Comparison of ENCODE assay signal across 26 cellular contexts in the genomic region with DNA sequence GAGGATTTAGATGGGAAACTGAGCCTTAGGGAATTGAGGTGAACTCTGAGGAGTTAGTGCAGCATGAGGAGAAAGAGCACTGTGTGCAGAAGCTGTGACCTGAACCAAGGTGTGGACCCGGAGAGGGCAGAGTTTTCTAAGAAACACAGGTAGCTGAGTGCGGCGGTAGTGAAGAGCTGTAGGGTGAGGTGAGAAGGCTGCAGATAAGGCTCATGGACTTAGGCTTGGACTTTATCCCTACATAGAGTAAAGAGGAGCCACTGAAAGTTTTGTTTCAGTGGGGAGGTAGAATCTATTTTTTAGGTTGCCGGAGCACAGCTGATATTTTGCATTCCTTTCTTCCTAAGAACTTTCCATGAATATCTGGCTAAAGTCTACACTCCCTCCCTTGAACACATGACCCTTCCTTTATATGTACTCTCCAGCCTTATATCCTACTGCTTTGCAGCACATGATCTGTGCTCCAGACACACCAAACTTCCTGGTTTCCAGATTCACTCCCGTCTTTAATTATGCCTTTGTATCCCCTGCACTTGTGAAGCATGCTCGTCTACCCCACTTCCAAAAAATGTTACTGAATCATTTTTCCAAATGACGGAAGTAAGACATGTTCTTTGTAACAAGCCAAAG. TPM values are rescaled to one million over a fixed set of nuclear protein-coding genes. Genes with fewer than 3 reads are reported as not detected.
DNase-seq lines count a peak whose midpoint lies in the region; ATAC-seq, FAIRE-seq and TF ChIP-seq lines count a peak whose summit lies in the region.
"Had no signal": no experiment of that assay in that cellular context is flagged by ENCODE, and none has a peak within 500 bp of the region (broad histone marks: within the 10 kb centered on the region; RNA-seq: fewer than 3 reads in every experiment).

No MANE protein-coding gene starts in this region.

- H3K27ac Mint-ChIP-seq in Caco-2 (ENCODE audit: unreplicated experiment) (peak overlapping the region; percentile 33), osteocyte (ENCODE audit: unreplicated experiment) (no peak overlapping the region), HFFc6 (no peak overlapping the region)
- H3K27ac Mint-ChIP-seq: B cell; CD8-positive, alpha-beta T cell; GM23338 had no signal

- H3K36me3 ChIP-seq in Caco-2 (ENCODE audit: control insufficient read depth, insufficient read depth, low read length) (no peaks in the 10 kb centered on the region), colonic mucosa (no peaks in the 10 kb centered on the region), HepG2 (replicated peaks in 1 of 2; ENCODE audit: control insufficient read depth in 1 of 2, insufficient read depth in 2 of 2, low read length in 2 of 2) (no peaks in the 10 kb centered on the region), small intestine (ENCODE audit: control insufficient read depth in 2 of 2, insufficient read depth in 2 of 2, low read length in 2 of 2) (no peaks in the 10 kb centered on the region)

- no peak overlapping the region for H3K9ac ChIP-seq in colonic mucosa (ENCODE audit: low read depth in 2 of 2, low read length in 2 of 2)
- H3K9ac ChIP-seq in HepG2 (ENCODE audit: insufficient read depth, low read depth, low read length) = no peak overlapping the region

- 17% methylated on average over 7 of the region's 7 CpGs for WGBS in HepG2 (ENCODE audit: low lambda C conversion rate)
- 24 to 69% (median 34%) methylated on average over 7 of the region's 7 CpGs for WGBS in small intestine, 3 donors

- H3K27me3 ChIP-seq in Caco-2 (replicated peaks; ENCODE audit: control insufficient read depth, insufficient read depth, low read length) (no peaks in the 10 kb centered on the region), colonic mucosa (no peaks in the 10 kb centered on the region), HepG2 (ENCODE audit: control insufficient read depth in 1 of 2, insufficient read depth in 2 of 2, low read length in 2 of 2) (peaks cover 2% of the 10 kb centered on the region in 2 experiments; a peak in 1 of 5 replicates), small intestine (ENCODE audit: control insufficient read depth in 2 of 2, insufficient read depth in 2 of 2, low read length in 2 of 2) (no peaks in the 10 kb centered on the region)

- H4K20me1 ChIP-seq in HepG2 (ENCODE audit: insufficient read depth, low read length) = no peaks in the 10 kb centered on the region

- H3K4me1 Mint-ChIP-seq in Caco-2 (ENCODE audit: low read depth, unreplicated experiment) = peaks cover 20% of the 10 kb centered on the region
- H3K4me1 Mint-ChIP-seq in osteocyte (ENCODE audit: unreplicated experiment) = no peaks in the 10 kb centered on the region
- H3K4me1 Mint-ChIP-seq in HFFc6 (ENCODE audit: low read depth) = peaks cover 19% of the 10 kb centered on the region
- H3K4me1 Mint-ChIP-seq: B cell had no signal

- no peaks in the 10 kb centered on the region for H3K79me2 ChIP-seq in HepG2 (ENCODE audit: insufficient read depth, low read length)

- CTCF ChIA-PET in Caco-2 (lab: Charles Lee) (no interaction called here), HepG2 (lab: Yijun Ruan, JAX; ENCODE audit: low intra/inter-chr PET ratio, low total read pairs) (no interaction called here)

- H3K27me3 Mint-ChIP-seq in Caco-2 (ENCODE audit: insufficient read depth, unreplicated experiment) = no peaks in the 10 kb centered on the region
- H3K27me3 Mint-ChIP-seq in osteocyte (ENCODE audit: unreplicated experiment) = no peaks in the 10 kb centered on the region
- H3K27me3 Mint-ChIP-seq in HFFc6 (ENCODE audit: insufficient read depth) = no peaks in the 10 kb centered on the region
- H3K27me3 Mint-ChIP-seq: B cell had no signal

- no TSS peak for BruUV-seq in Caco-2 (replicated peaks; lab: Mats Ljungman, UMichigan)
- no TSS peak for BruUV-seq in HepG2 (replicated peaks; lab: Mats Ljungman, UMichigan)

- in situ Hi-C loops in HepG2 (cut with HindIII; ENCODE audit: extremely low pct_ligation_motif_present, low pct_unique_long_range_greater_than_20kb) = no loop called here

- H3K36me3 Mint-ChIP-seq in Caco-2 (ENCODE audit: insufficient read depth, unreplicated experiment) (no peaks in the 10 kb centered on the region), osteocyte (ENCODE audit: unreplicated experiment) (peaks cover 14% of the 10 kb centered on the region), HFFc6 (ENCODE audit: low read depth) (no peaks in the 10 kb centered on the region)

- FAIRE-seq in HepG2 (lab: Jason Lieb, UNC) = no peak
- FAIRE-seq in small intestine (lab: Jason Lieb, UNC) = no peak
- FAIRE-seq: GM12878 had no signal

- no peak overlapping the region for H3K27ac ChIP-seq in colonic mucosa
- no peak overlapping the region for H3K27ac ChIP-seq in HepG2 (ENCODE audit: extremely low read length, insufficient read depth, low read length)
- H3K27ac ChIP-seq in small intestine (ENCODE audit: low read depth in 1 of 2, low read length in 1 of 2) = peak overlapping the region; percentile 44 to 71
- H3K27ac ChIP-seq: 22Rv1, C4-2B, HL-60 had no signal

- no peak overlapping the region for H2AFZ ChIP-seq in HepG2 (ENCODE audit: low read length)
- H2AFZ ChIP-seq: GM23338 had no signal

- H3K4me1 ChIP-seq in Caco-2 = peaks cover 16% of the 10 kb centered on the region
- H3K4me1 ChIP-seq in colonic mucosa = no peaks in the 10 kb centered on the region
- H3K4me1 ChIP-seq in HepG2 (ENCODE audit: insufficient read depth, low read length) = peaks cover 14% of the 10 kb centered on the region
- peaks cover 0 to 7% of the 10 kb centered on the region in 2 donors for H3K4me1 ChIP-seq in small intestine (ENCODE audit: control insufficient read depth in 2 of 2, insufficient read depth in 1 of 2, low read depth in 1 of 2, low read length in 1 of 2)

- peak overlapping the region; percentile 34; the same call in 1 of the 2 replicates for H3K4me2 ChIP-seq in HepG2 (ENCODE audit: low read depth, low read length)
- H3K4me2 ChIP-seq: GM23338 had no signal

- H3K4me3 Mint-ChIP-seq in Caco-2 (ENCODE audit: unreplicated experiment) = peak overlapping the region; percentile 30
- no peak overlapping the region for H3K4me3 Mint-ChIP-seq in osteocyte (ENCODE audit: unreplicated experiment)
- H3K4me3 Mint-ChIP-seq in HFFc6 = no peak overlapping the region
- H3K4me3 Mint-ChIP-seq: B cell; CD8-positive, alpha-beta T cell; GM23338 had no signal

- no peak for TF ChIP-seq POLR2A in HepG2 (IDR thresholded peaks at IDR 0.05; ENCODE audit: insufficient read depth in 1 of 2, low read depth in 2 of 2, low read length in 2 of 2)

- POLR2A ChIA-PET in Caco-2 (lab: Charles Lee) = interaction anchor here (1.0 kb wide), 1 partner anchor 10 kb away, joined by 3 read pairs; no protein-coding TSS in a partner anchor
- POLR2A ChIA-PET in HepG2 (lab: Yijun Ruan, JAX) = no interaction called here

- peak; percentile 63; the same call in 2 of the 3 replicates for ATAC-seq in HepG2
- ATAC-seq: GM23338 had no signal

- H3K9me3 ChIP-seq in Caco-2 (no peaks in the 10 kb centered on the region; the same call in 1 of the 2 replicates), colonic mucosa (no peaks in the 10 kb centered on the region), HepG2 (ENCODE audit: low read length) (no peaks in the 10 kb centered on the region), small intestine (ENCODE audit: control insufficient read depth, low read depth) (no peaks in the 10 kb centered on the region)

- no peak for TF ChIP-seq RAD21 in HepG2 (CRISPR knock-in tag; IDR thresholded peaks at IDR 0.05)

- H3K4me3 ChIP-seq in Caco-2 (ENCODE audit: low read depth, low read length) = no peak overlapping the region
- H3K4me3 ChIP-seq in colonic mucosa = no peak overlapping the region
- H3K4me3 ChIP-seq in HepG2 (replicated peaks in 1 of 3; ENCODE audit: insufficient read depth in 1 of 3, low read depth in 2 of 3, low read length in 3 of 3) = no peak overlapping the region
- no peak overlapping the region for H3K4me3 ChIP-seq in small intestine (ENCODE audit: low read depth in 1 of 2, low read length in 2 of 2)
- H3K4me3 ChIP-seq: GM12878, GM23338 had no signal

- DNase-seq in Caco-2 (peak in 1 of 2 experiments; percentile 16), colonic mucosa (peak; percentile 56), HepG2 (ENCODE audit: low spot score) (no peak), small intestine (peak; percentile 96), osteocyte (ENCODE audit: extremely low spot score, unreplicated experiment) (no peak), NCI-H526 (lab: John Stamatoyannopoulos, UW) (no peak), HFFc6 (no peak)
- DNase-seq: CD8-positive, alpha-beta T cell; DMS 273 treated with DMSO at 0.1 percent for 48 hours; DMS79; EL; GDM1; HCEC 1CT; NCI-H1105; NCI-H1436 treated with DMSO at 0.1 percent for 48 hours; NCI-H187 treated with DMSO at 0.1 percent for 48 hours; NCI-H2171 treated with DMSO at 0.1 percent for 48 hours; NCI-H345; NCI-H524; NCI-H774 had no signal

- no peak for TF ChIP-seq EP300 in HepG2 (IDR thresholded peaks at IDR 0.05; ENCODE audit: low read depth in 2 of 2, low read length in 2 of 2)
- no peak for TF ChIP-seq EP300 in HepG2 (CRISPR knock-in tag; IDR thresholded peaks at IDR 0.05; ENCODE audit: borderline replicate concordance)

- H3K9me3 Mint-ChIP-seq in Caco-2 (ENCODE audit: unreplicated experiment) (no peaks in the 10 kb centered on the region), osteocyte (ENCODE audit: unreplicated experiment) (no peaks in the 10 kb centered on the region), HFFc6 (no peaks in the 10 kb centered on the region)
- H3K9me3 Mint-ChIP-seq: CD8-positive, alpha-beta T cell; GM23338 had no signal

- intact Hi-C loops in Caco-2 (cut with micrococcal nuclease; ENCODE audit: unreplicated experiment) (no loop called here), colonic mucosa (cut with DNase I) (loop anchor here (5.0 kb wide), 1 partner anchor 254 kb away; no protein-coding TSS in a partner anchor), HepG2 (cut with micrococcal nuclease; ENCODE audit: unreplicated experiment) (no loop called here)

- TF ChIP-seq CTCF in Caco-2 (IDR thresholded peaks at IDR 0.05; ENCODE audit: insufficient read depth in 1 of 2, low read depth in 1 of 2, low read length in 1 of 2, severe bottlenecking in 1 of 2, unreplicated experiment in 1 of 2) (no peak), colonic mucosa (IDR thresholded peaks at IDR 0.05) (no peak), HepG2 (CRISPR knock-in tag; IDR thresholded peaks at IDR 0.05) (no peak), osteocyte (IDR thresholded peaks at IDR 0.05) (no peak), HFFc6 (IDR thresholded peaks at IDR 0.05) (no peak)

RNA-seq across cellular contexts. Expression of gene PGRMC2, which starts 10.6 kb away (rescaled TPM):
- total RNA-seq in Caco-2 (2022) (72.5 and 73.1 TPM in 2 replicates), colonic mucosa (100 to 1,000 TPM in 1 of 2 donors, 10 to 100 TPM in 1; 76.3 to 116 TPM), HepG2 (2016; rRNA removed; fragmentation: Illumina TruSeq; extraction: Trizol) (19.8 and 27.2 TPM in 2 replicates), osteocyte (79.2 and 88.9 TPM in 2 replicates)
- 5.6 and 7.3 TPM in 2 replicates for total RNA-seq in HepG2 (2016; cell fraction: cytosol; rRNA removed; fragmentation: Illumina TruSeq; extraction: Trizol; ENCODE audit: low read depth)
- total RNA-seq in HepG2 (2016; cell fraction: insoluble cytoplasmic fraction; rRNA removed; fragmentation: Illumina TruSeq; extraction: Trizol) = 18.8 and 21.0 TPM in 2 replicates
- 22.0 and 23.6 TPM in 2 replicates for total RNA-seq in HepG2 (2016; cell fraction: membrane; rRNA removed; fragmentation: Illumina TruSeq; extraction: Trizol)
- 38.9 and 41.1 TPM in 2 replicates for total RNA-seq in HepG2 (2016; cell fraction: nucleus; rRNA removed; fragmentation: Illumina TruSeq; extraction: Trizol)
- polyA plus RNA-seq in HepG2 (2011; rRNA removed) (15.4 and 16.0 TPM in 2 replicates), small intestine (10 to 100 TPM; 47.3 to 54.0 (median 51.4) TPM)
- polyA plus RNA-seq in HepG2 (2011; cell fraction: cytosol; rRNA removed) = 5.6 and 9.7 TPM in 2 replicates
- polyA plus RNA-seq in HepG2 (2011; cell fraction: nucleus; rRNA removed) = 3.3 and 5.9 TPM in 2 replicates
- 88.6 and 121 TPM in 2 replicates for polyA plus RNA-seq in HepG2 (2012)
- 16.7 and 17.1 TPM in 2 replicates for polyA plus RNA-seq in HepG2 (2016; cell fraction: cytosol; fragmentation: Illumina TruSeq; extraction: Trizol; ENCODE audit: low read depth)
- polyA plus RNA-seq in HepG2 (2016; cell fraction: insoluble cytoplasmic fraction; fragmentation: Illumina TruSeq; extraction: Trizol; ENCODE audit: low read depth) = 56.1 and 64.1 TPM in 2 replicates
- polyA plus RNA-seq in HepG2 (2016; cell fraction: membrane; fragmentation: Illumina TruSeq; extraction: Trizol; ENCODE audit: low read depth) = 31.4 and 36.4 TPM in 2 replicates
- 142 and 152 TPM in 2 replicates for polyA plus RNA-seq in HepG2 (2016; cell fraction: nucleus; fragmentation: Illumina TruSeq; extraction: Trizol; ENCODE audit: insufficient read depth, low read depth)
- 2.3 TPM in 2 replicates for polyA minus RNA-seq in HepG2 (2011; rRNA and poly(A)+ RNA removed; ENCODE audit: low replicate concordance)
- polyA minus RNA-seq in HepG2 (2011; cell fraction: cytosol; rRNA and poly(A)+ RNA removed) = 9.8 and 11.8 TPM in 2 replicates
- polyA minus RNA-seq in HepG2 (2011; cell fraction: nucleus; rRNA and poly(A)+ RNA removed) = 6.7 and 10.9 TPM in 2 replicates
- 100 to 1,000 TPM; 116 to 185 (median 129) TPM for total RNA-seq in HFFc6 (2021; fragmentation: NEBNext Ultra II Directional; extraction: Animal tissue kit (Norgen Biotek cat#: 25700))

Comparison
In these comparisons a context has a peak if more than half of its experiments do, and no peak if none do; other contexts are left out.
1. DNase-seq: peak in colonic mucosa (single experiment) and small intestine (single experiment); none in HepG2 (single experiment), osteocyte (single experiment), NCI-H526 (0 of 2) and HFFc6 (single experiment).
2. H3K27ac ChIP-seq: peak in small intestine (2 of 2); none in colonic mucosa (single experiment) and HepG2 (single experiment).